ENCODE assay signal across 15 cellular contexts in the genomic region with DNA sequence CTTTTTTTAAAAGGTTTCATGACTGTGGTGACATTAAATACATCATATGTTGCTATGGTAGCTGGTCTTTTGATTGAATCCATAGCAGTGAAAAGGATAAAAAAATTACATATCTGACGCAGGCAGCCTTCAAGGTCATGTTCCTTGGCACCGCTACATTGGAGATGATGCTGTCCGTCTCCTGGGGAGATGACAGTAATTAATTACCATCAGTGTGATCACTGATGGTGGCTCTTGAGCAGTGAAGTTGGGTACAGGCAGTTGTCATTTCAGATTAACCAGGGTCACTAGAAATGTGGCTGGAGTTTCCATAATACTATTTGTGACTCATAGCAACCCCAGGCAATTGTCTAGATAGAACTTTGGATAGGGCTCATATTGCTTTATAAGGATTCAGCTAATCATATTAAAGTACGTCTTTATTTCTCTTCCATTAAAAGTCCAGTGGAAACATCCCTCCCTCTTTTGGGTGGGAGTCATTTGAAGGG.
DNase-seq lines count a peak whose midpoint lies in the region; ATAC-seq and TF ChIP-seq lines count a peak whose summit lies in the region.
"Had no signal": no experiment of that assay in that cellular context is flagged by ENCODE, and none has a peak within 500 bp of the region (broad histone marks: within the 10 kb centered on the region; RNA-seq: fewer than 3 reads in every experiment).

No MANE protein-coding gene starts in this region.

- H2AFZ ChIP-seq in osteoblast (ENCODE audit: low read length) (no peak overlapping the region), neural progenitor cell (replicated peaks) (no peak overlapping the region)

- H3K27ac Mint-ChIP-seq in neural progenitor cell, result no peak overlapping the region
- H3K27ac Mint-ChIP-seq: activated naive CD4-positive, alpha-beta T cell treated with anti-CD3 and anti-CD28 coated beads, Interleukin-2, amount 50 U/mL, for 24 hours; naive B cell; stimulated activated naive CD8-positive, alpha-beta T cell treated with anti-CD3 and anti-CD28 coated beads, Interleukin-15, amount 100 ng/mL, for 72 hours had no signal

- H3F3A ChIP-seq in neural progenitor cell (ENCODE audit: low read depth), result no peaks in the 10 kb centered on the region

- no peak overlapping the region for H3K9ac ChIP-seq in neural progenitor cell

- TF ChIP-seq CTCF in HEK293 (tag by site-specific recombination; IDR thresholded peaks at IDR 0.05), result no peak
- no peak for TF ChIP-seq CTCF in adrenal gland (IDR thresholded peaks at IDR 0.05)
- TF ChIP-seq CTCF in heart left ventricle (IDR thresholded peaks at IDR 0.05), result no peak
- no peak for TF ChIP-seq CTCF in osteoblast (IDR thresholded peaks at IDR 0.05; ENCODE audit: extremely low read depth, low read depth, low read length)
- TF ChIP-seq CTCF in neural progenitor cell (IDR thresholded peaks at IDR 0.05), result no peak

- H3K36me3 Mint-ChIP-seq in neural progenitor cell, result no peaks in the 10 kb centered on the region
- H3K36me3 Mint-ChIP-seq: activated naive CD4-positive, alpha-beta T cell treated with anti-CD3 and anti-CD28 coated beads, Interleukin-2, amount 50 U/mL, for 24 hours; naive B cell had no signal

- no peaks in the 10 kb centered on the region for H3K27me3 Mint-ChIP-seq in neural progenitor cell (ENCODE audit: insufficient read depth, low read depth)
- H3K27me3 Mint-ChIP-seq: activated naive CD4-positive, alpha-beta T cell treated with anti-CD3 and anti-CD28 coated beads, Interleukin-2, amount 50 U/mL, for 24 hours had no signal

- peaks cover 4% of the 10 kb centered on the region for H3K4me1 Mint-ChIP-seq in neural progenitor cell
- H3K4me1 Mint-ChIP-seq: activated naive CD4-positive, alpha-beta T cell treated with anti-CD3 and anti-CD28 coated beads, Interleukin-2, amount 50 U/mL, for 24 hours; naive B cell; stimulated activated naive CD8-positive, alpha-beta T cell treated with anti-CD3 and anti-CD28 coated beads, Interleukin-15, amount 100 ng/mL, for 72 hours had no signal

- CTCF ChIA-PET in HEK293 (lab: Yijun Ruan, JAX), result interaction anchor here (0.6 to 1.5 kb wide), 7 partner anchors 8 to 189 kb away, joined by 3 to 5 read pairs (median 3); partner anchors contain the start of gene THSD4

- peaks cover 24% of the 10 kb centered on the region for H3K4me1 ChIP-seq in HEK293 (ENCODE audit: control insufficient read depth, insufficient read depth, low read length)
- H3K4me1 ChIP-seq in adrenal gland (replicated peaks in 1 of 2), result peaks cover 0 to 30% of the 10 kb centered on the region in 2 donors
- peaks cover 0 to 50% (median 32%) of the 10 kb centered on the region in 12 donors for H3K4me1 ChIP-seq in heart left ventricle
- H3K4me1 ChIP-seq in osteoblast (ENCODE audit: insufficient read depth, low read length), result peaks cover 4% of the 10 kb centered on the region
- H3K4me1 ChIP-seq in neural progenitor cell, result no peaks in the 10 kb centered on the region

- H3K4me2 ChIP-seq in osteoblast (ENCODE audit: insufficient read depth, low read length), result no peak overlapping the region
- no peak overlapping the region for H3K4me2 ChIP-seq in neural progenitor cell

- peak in 6 of 7 donors; percentile 30 to 84 (median 42) for DNase-seq in adrenal gland
- no peak for DNase-seq in heart left ventricle
- no peak for DNase-seq in osteoblast (ENCODE audit: insufficient read length, low spot score, missing footprints)
- no peak for DNase-seq in hepatic stellate cell (ENCODE audit: low spot score)
- DNase-seq in neural progenitor cell (ENCODE audit: low spot score), result no peak
- DNase-seq: C1 segment of cervical spinal cord; dorsolateral prefrontal cortex; GDM1; naive B cell; NCI-H774; stimulated activated naive CD8-positive, alpha-beta T cell treated with anti-CD3 and anti-CD28 coated beads, Interleukin-15, amount 100 ng/mL, for 72 hours had no signal

- no peaks in the 10 kb centered on the region for H3K9me3 Mint-ChIP-seq in neural progenitor cell
- H3K9me3 Mint-ChIP-seq: activated naive CD4-positive, alpha-beta T cell treated with anti-CD3 and anti-CD28 coated beads, Interleukin-2, amount 50 U/mL, for 24 hours; stimulated activated naive CD8-positive, alpha-beta T cell treated with anti-CD3 and anti-CD28 coated beads, Interleukin-15, amount 100 ng/mL, for 72 hours had no signal

- H3K36me3 ChIP-seq in HEK293 (ENCODE audit: control insufficient read depth in 2 of 2, insufficient read depth in 1 of 2, low read length in 2 of 2) (no peaks in the 10 kb centered on the region), adrenal gland (replicated peaks in 1 of 2) (no peaks in the 10 kb centered on the region), heart left ventricle (peaks cover 0 to under 1% (median 0%) of the 10 kb centered on the region in 9 donors), osteoblast (ENCODE audit: insufficient read depth, low read length) (no peaks in the 10 kb centered on the region), neural progenitor cell (no peaks in the 10 kb centered on the region)

- ATAC-seq in heart left ventricle (peak; percentile 29 to 75 (median 60)), HG02678 (IDR thresholded peaks at IDR 0.05; ENCODE audit: unreplicated experiment) (no peak), HG03354 (IDR thresholded peaks at IDR 0.05; ENCODE audit: poor library complexity, severe bottlenecking, unreplicated experiment) (no peak)
- ATAC-seq: stimulated activated naive CD8-positive, alpha-beta T cell treated with anti-CD3 and anti-CD28 coated beads, Interleukin-15, amount 100 ng/mL, for 72 hours had no signal

- 34 to 63% (median 47%) methylated on average over 4 of the region's 4 CpGs for WGBS in adrenal gland, 4 donors
- 38 to 56% (median 50%) methylated on average over 4 of the region's 4 CpGs for WGBS in heart left ventricle, 4 donors

- TF ChIP-seq POLR2A in adrenal gland (IDR thresholded peaks at IDR 0.05), result no peak
- no peak for TF ChIP-seq POLR2A in heart left ventricle (IDR thresholded peaks at IDR 0.05)

- H3K9me3 ChIP-seq in HEK293 (ENCODE audit: control insufficient read depth, insufficient read depth, low read depth, low read length) (no peaks in the 10 kb centered on the region), adrenal gland (replicated peaks in 1 of 3) (no peaks in the 10 kb centered on the region), heart left ventricle (no peaks in the 10 kb centered on the region), osteoblast (ENCODE audit: low read depth, low read length) (no peaks in the 10 kb centered on the region), neural progenitor cell (ENCODE audit: low read depth) (no peaks in the 10 kb centered on the region)

- no peak overlapping the region for H3K4me3 Mint-ChIP-seq in neural progenitor cell
- H3K4me3 Mint-ChIP-seq: activated naive CD4-positive, alpha-beta T cell treated with anti-CD3 and anti-CD28 coated beads, Interleukin-2, amount 50 U/mL, for 24 hours; naive B cell; stimulated activated naive CD8-positive, alpha-beta T cell treated with anti-CD3 and anti-CD28 coated beads, Interleukin-15, amount 100 ng/mL, for 72 hours had no signal

- peak overlapping the region; percentile 56 for H3K27ac ChIP-seq in HEK293 (ENCODE audit: extremely low read depth, low read depth, low read length)
- peak overlapping the region; percentile 41 to 79 (median 49) for H3K27ac ChIP-seq in adrenal gland
- H3K27ac ChIP-seq in heart left ventricle, result peak overlapping the region; percentile 28 to 76 (median 64)
- H3K27ac ChIP-seq in osteoblast (ENCODE audit: low read depth, low read length), result peak overlapping the region; percentile 39
- no peak overlapping the region for H3K27ac ChIP-seq in neural progenitor cell

- H3K4me3 ChIP-seq in HEK293 (ENCODE audit: low read depth, low read length) (no peak overlapping the region), adrenal gland (no peak overlapping the region), heart left ventricle (no peak overlapping the region), osteoblast (ENCODE audit: insufficient read depth, low read length) (no peak overlapping the region), neural progenitor cell (no peak overlapping the region)
- H3K4me3 ChIP-seq: dorsolateral prefrontal cortex had no signal

- no peaks in the 10 kb centered on the region for H3K27me3 ChIP-seq in adrenal gland
- H3K27me3 ChIP-seq in heart left ventricle, result no peaks in the 10 kb centered on the region
- H3K27me3 ChIP-seq in osteoblast (ENCODE audit: insufficient read depth, low read length), result no peaks in the 10 kb centered on the region
- H3K27me3 ChIP-seq in neural progenitor cell, result no peaks in the 10 kb centered on the region

- intact Hi-C loops in adrenal gland (cut with DNase I) (no loop called here), heart left ventricle (cut with DNase I) (loop anchor here in 2 of 10 donors (5.0 to 10.0 kb wide), 2 partner anchors 134 to 137 kb away; partner anchors contain the start of gene THSD4 (in 2 of the 2))

- H4K20me1 ChIP-seq in osteoblast (ENCODE audit: insufficient read depth, low read length), result no peaks in the 10 kb centered on the region
- H4K20me1 ChIP-seq in neural progenitor cell (ENCODE audit: low read depth), result no peaks in the 10 kb centered on the region

- POLR2A ChIA-PET in HEK293 (lab: Yijun Ruan, JAX), result interaction anchor here (0.9 to 2.2 kb wide), 4 partner anchors 14 to 44 kb away, joined by 3 to 13 read pairs (median 4); no protein-coding TSS in a partner anchor

- H3K79me2 ChIP-seq in osteoblast (ENCODE audit: insufficient read depth, low read length), result no peaks in the 10 kb centered on the region
- no peaks in the 10 kb centered on the region for H3K79me2 ChIP-seq in neural progenitor cell (ENCODE audit: low read depth)

TF ChIP-seq in HEK293, 187 proteins besides CTCF, POLR2A, EP300 and RAD21:
- TF ChIP-seq ZNF239 (tag by site-specific recombination; IDR thresholded peaks at IDR 0.05), result no peak
- TF ChIP-seq ZNF335 (tag by site-specific recombination; conservative IDR thresholded peaks at IDR 0.05), result 0 out of 2 replicates have a peak, but pooled peaks have one; percentile 19
- TF ChIP-seq, protein P1, sequence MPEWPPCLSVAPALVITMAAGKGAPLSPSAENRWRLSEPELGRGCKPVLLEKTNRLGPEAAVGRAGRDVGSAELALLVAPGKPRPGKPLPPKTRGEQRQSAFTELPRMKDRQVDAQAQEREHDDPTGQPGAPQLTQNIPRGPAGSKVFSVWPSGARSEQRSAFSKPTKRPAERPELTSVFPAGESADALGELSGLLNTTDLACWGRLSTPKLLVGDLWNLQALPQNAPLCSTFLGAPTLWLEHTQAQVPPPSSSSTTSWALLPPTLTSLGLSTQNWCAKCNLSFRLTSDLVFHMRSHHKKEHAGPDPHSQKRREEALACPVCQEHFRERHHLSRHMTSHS (tag by site-specific recombination; IDR thresholded peaks at IDR 0.05), result no peak
- TF ChIP-seq ZNF366 (tag by site-specific recombination; conservative IDR thresholded peaks at IDR 0.05), result no peak
- no peak for TF ChIP-seq ZNF169 (tag by site-specific recombination; IDR thresholded peaks at IDR 0.05)
- no peak for TF ChIP-seq ZNF548 (tag by site-specific recombination; IDR thresholded peaks at IDR 0.05)
- TF ChIP-seq ZNF76 (tag by site-specific recombination; IDR thresholded peaks at IDR 0.05; ENCODE audit: borderline replicate concordance, low read depth), result no peak
- TF ChIP-seq ZNF664 (tag by site-specific recombination; IDR thresholded peaks at IDR 0.05), result no peak

Comparison
In these comparisons a context has a peak if more than half of its experiments do, and no peak if none do; other contexts are left out.
1. DNase-seq: peak in adrenal gland (6 of 7); none in heart left ventricle (0 of 5), osteoblast (single experiment), hepatic stellate cell (single experiment) and neural progenitor cell (single experiment).
2. ATAC-seq: peak in heart left ventricle (4 of 4); none in HG02678 (single experiment) and HG03354 (single experiment).